ENCODE assay signal across 19 cellular contexts in the genomic region with DNA sequence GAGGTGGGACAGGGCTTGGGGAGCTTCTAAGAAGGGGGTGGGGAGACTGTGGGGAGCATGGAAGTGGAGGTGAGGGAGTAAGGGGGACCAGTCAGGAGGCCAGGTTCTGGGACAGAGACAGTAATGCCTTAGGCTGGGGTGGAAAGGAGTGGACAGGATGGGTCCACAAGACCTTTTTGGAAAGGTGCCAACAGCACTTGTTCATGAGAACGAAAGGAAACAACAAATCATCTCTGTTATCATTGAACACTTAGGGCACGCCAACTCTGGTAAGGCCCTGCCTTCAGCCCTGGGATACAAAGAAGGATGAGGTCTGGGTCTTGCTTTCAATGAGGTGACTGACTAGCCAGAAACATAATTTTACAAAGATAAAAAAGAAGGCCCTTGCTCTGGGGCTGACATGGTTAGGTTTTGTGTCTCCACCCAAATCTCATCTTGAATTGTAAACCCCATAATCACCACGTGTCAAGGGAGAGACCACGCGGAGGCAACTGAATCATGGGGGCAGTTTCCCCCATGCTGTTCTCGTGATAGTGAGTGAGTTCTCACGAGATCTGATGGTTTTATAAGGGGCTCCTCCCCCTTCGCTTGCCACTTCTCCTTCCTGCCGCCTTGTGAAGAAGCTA.
DNase-seq lines count a peak whose midpoint lies in the region; TF ChIP-seq lines count a peak whose summit lies in the region.
"Had no signal": no experiment of that assay in that cellular context is flagged by ENCODE, and none has a peak within 500 bp of the region (broad histone marks: within the 10 kb centered on the region; RNA-seq: fewer than 3 reads in every experiment).

No MANE protein-coding gene starts in this region.

- H3K9me3 Mint-ChIP-seq in chondrocyte (ENCODE audit: low read depth) (peaks cover 3% of the 10 kb centered on the region), neural progenitor cell (peaks cover 12% of the 10 kb centered on the region), nephron progenitor cell (peaks cover 13% of the 10 kb centered on the region)
- peaks cover 0 to 23% (median 4%) of the 10 kb centered on the region in 5 donors for H3K9me3 Mint-ChIP-seq in CD8-positive, alpha-beta memory T cell
- H3K9me3 Mint-ChIP-seq in T-helper 2 cell treated with Interferon-gamma antibody and Interleukin-4, amounts not matched to agents 5 μg/mL and 100 μg/mL, for 36 hours: no peaks in the 10 kb centered on the region
- H3K9me3 Mint-ChIP-seq: natural killer cell had no signal

- H3K4me1 ChIP-seq in Karpas-422 (ENCODE audit: low read length) (peaks cover 69% of the 10 kb centered on the region), neural progenitor cell (no peaks in the 10 kb centered on the region)
- H3K4me1 ChIP-seq in CD8-positive, alpha-beta memory T cell (ENCODE audit: insufficient read depth, low read length): no peaks in the 10 kb centered on the region

- H3K9me3 ChIP-seq in Karpas-422 (ENCODE audit: low read length) (no peaks in the 10 kb centered on the region), neural progenitor cell (ENCODE audit: low read depth) (no peaks in the 10 kb centered on the region)
- H3K9me3 ChIP-seq in CD8-positive, alpha-beta memory T cell (ENCODE audit: low read length): no peaks in the 10 kb centered on the region
- H3K9me3 ChIP-seq: lower lobe of right lung had no signal

- H3K27ac Mint-ChIP-seq in chondrocyte (ENCODE audit: unreplicated experiment): peak overlapping the region; percentile 61
- peak overlapping the region; percentile 36 for H3K27ac Mint-ChIP-seq in neural progenitor cell
- peak overlapping the region in 2 of 8 donors; percentile 3 to 33 for H3K27ac Mint-ChIP-seq in CD8-positive, alpha-beta memory T cell
- H3K27ac Mint-ChIP-seq in nephron progenitor cell: no peak overlapping the region
- H3K27ac Mint-ChIP-seq in T-helper 2 cell treated with Interferon-gamma antibody and Interleukin-4, amounts not matched to agents 5 μg/mL and 100 μg/mL, for 36 hours: no peak overlapping the region

- H3K27ac ChIP-seq in Karpas-422 (ENCODE audit: low read length) (peak overlapping the region; percentile 90), neural progenitor cell (no peak overlapping the region)
- no peak overlapping the region for H3K27ac ChIP-seq in CD8-positive, alpha-beta memory T cell (ENCODE audit: low read depth, low read length)
- H3K27ac ChIP-seq: epithelial cell of prostate, lower lobe of right lung had no signal

- H3K4me2 ChIP-seq in Karpas-422 (ENCODE audit: low read depth, low read length, poor library complexity, severe bottlenecking) (peak overlapping the region; percentile 81), neural progenitor cell (no peak overlapping the region)

- H3K27me3 ChIP-seq in Karpas-422 (ENCODE audit: low read length) (no peaks in the 10 kb centered on the region), neural progenitor cell (no peaks in the 10 kb centered on the region)
- H3K27me3 ChIP-seq in CD8-positive, alpha-beta memory T cell (ENCODE audit: insufficient read depth, low read length, poor library complexity, severe bottlenecking): no peaks in the 10 kb centered on the region

- no peak overlapping the region for H3K9ac ChIP-seq in Karpas-422 (ENCODE audit: low read length)
- H3K9ac ChIP-seq in neural progenitor cell: no peak overlapping the region

- H3K4me3 ChIP-seq in Karpas-422 (ENCODE audit: low read length): no peak overlapping the region
- no peak overlapping the region for H3K4me3 ChIP-seq in neural progenitor cell
- H3K4me3 ChIP-seq in CD8-positive, alpha-beta memory T cell (ENCODE audit: low read length): no peak overlapping the region
- H3K4me3 ChIP-seq: lower lobe of right lung had no signal

- H3K4me1 Mint-ChIP-seq in chondrocyte (ENCODE audit: low read depth) (peaks cover 28% of the 10 kb centered on the region), neural progenitor cell (peaks cover 16% of the 10 kb centered on the region), nephron progenitor cell (peaks cover 17% of the 10 kb centered on the region)
- peaks cover 12 to 28% (median 21%) of the 10 kb centered on the region in 3 donors for H3K4me1 Mint-ChIP-seq in CD8-positive, alpha-beta memory T cell
- H3K4me1 Mint-ChIP-seq in T-helper 2 cell treated with Interferon-gamma antibody and Interleukin-4, amounts not matched to agents 5 μg/mL and 100 μg/mL, for 36 hours (ENCODE audit: low read depth): no peaks in the 10 kb centered on the region

- no peaks in the 10 kb centered on the region for H4K20me1 ChIP-seq in Karpas-422 (ENCODE audit: insufficient read depth, low read depth, low read length)
- H4K20me1 ChIP-seq in neural progenitor cell (ENCODE audit: low read depth): no peaks in the 10 kb centered on the region

- DNase-seq in NCI-H2029 (lab: John Stamatoyannopoulos, UW) (peak; percentile 55), NCI-H2029 treated with DMSO at 0.1 percent for 48 hours (lab: John Stamatoyannopoulos, UW) (no peak), Karpas-422 (no peak), chondrocyte (ENCODE audit: low spot score) (no peak), neural progenitor cell (ENCODE audit: low spot score) (no peak), nephron progenitor cell (no peak)
- DNase-seq in CD8-positive, alpha-beta memory T cell: no peak
- DNase-seq in T-helper 2 cell treated with Interferon-gamma antibody and Interleukin-4, amounts not matched to agents 5 μg/mL and 100 μg/mL, for 36 hours (ENCODE audit: low spot score): no peak
- DNase-seq: activated effector memory CD4-positive, alpha-beta T cell treated with anti-CD3 and anti-CD28 coated beads, Interleukin-2, amount 50 U/mL, for 16 hours; anterior cingulate cortex; COR-L47; GDM1; lower lobe of right lung; natural killer cell; NCI-H187 treated with DMSO at 0.1 percent for 48 hours; NK-92 treated with Interleukin-12 subunit alpha and Interleukin-12 subunit beta, amount 100 ng/mL, for 24 hours; stimulated activated CD4-positive, alpha-beta T cell treated with anti-CD3 and anti-CD28 coated beads, Interleukin-12 subunit alpha, Interleukin-12 subunit beta, amount 100 ng/mL, for 4 hours; stimulated activated naive B cell treated with anti-CD40 and anti-IgM and Interleukin-4, amounts not matched to agents 10 μg/mL and 1 μg/mL and 100 μg/mL, for 72 hours had no signal

- H3K4me3 Mint-ChIP-seq in chondrocyte (ENCODE audit: unreplicated experiment) (peak overlapping the region; percentile 35), neural progenitor cell (no peak overlapping the region), nephron progenitor cell (no peak overlapping the region)
- H3K4me3 Mint-ChIP-seq in CD8-positive, alpha-beta memory T cell: no peak overlapping the region
- no peak overlapping the region for H3K4me3 Mint-ChIP-seq in T-helper 2 cell treated with Interferon-gamma antibody and Interleukin-4, amounts not matched to agents 5 μg/mL and 100 μg/mL, for 36 hours
- H3K4me3 Mint-ChIP-seq: natural killer cell; stimulated activated naive B cell treated with anti-CD40 and anti-IgM and Interleukin-4, amounts not matched to agents 10 μg/mL and 1 μg/mL and 100 μg/mL, for 72 hours had no signal

- TF ChIP-seq CTCF in chondrocyte (IDR thresholded peaks at IDR 0.05) (no peak), neural progenitor cell (IDR thresholded peaks at IDR 0.05) (no peak), nephron progenitor cell (IDR thresholded peaks at IDR 0.05) (no peak)

- H3K36me3 Mint-ChIP-seq in chondrocyte (ENCODE audit: low read depth) (no peaks in the 10 kb centered on the region), neural progenitor cell (peaks cover 2% of the 10 kb centered on the region), nephron progenitor cell (ENCODE audit: low read depth) (no peaks in the 10 kb centered on the region)
- peaks cover 0 to 33% (median 2%) of the 10 kb centered on the region in 3 donors for H3K36me3 Mint-ChIP-seq in CD8-positive, alpha-beta memory T cell
- no peaks in the 10 kb centered on the region for H3K36me3 Mint-ChIP-seq in T-helper 2 cell treated with Interferon-gamma antibody and Interleukin-4, amounts not matched to agents 5 μg/mL and 100 μg/mL, for 36 hours (ENCODE audit: low read depth)
- H3K36me3 Mint-ChIP-seq: natural killer cell had no signal

- CTCF ChIA-PET in CD8-positive, alpha-beta memory T cell (lab: Charles Lee): no interaction called here

- H3K27me3 Mint-ChIP-seq in chondrocyte (ENCODE audit: low read depth) (no peaks in the 10 kb centered on the region), neural progenitor cell (ENCODE audit: insufficient read depth, low read depth) (peaks cover 2% of the 10 kb centered on the region), nephron progenitor cell (ENCODE audit: low read depth, poor library complexity) (peaks cover 9% of the 10 kb centered on the region)
- no peaks in the 10 kb centered on the region for H3K27me3 Mint-ChIP-seq in CD8-positive, alpha-beta memory T cell
- H3K27me3 Mint-ChIP-seq in T-helper 2 cell treated with Interferon-gamma antibody and Interleukin-4, amounts not matched to agents 5 μg/mL and 100 μg/mL, for 36 hours (ENCODE audit: low read depth): no peaks in the 10 kb centered on the region
- H3K27me3 Mint-ChIP-seq: stimulated activated naive B cell treated with anti-CD40 and anti-IgM and Interleukin-4, amounts not matched to agents 10 μg/mL and 1 μg/mL and 100 μg/mL, for 72 hours had no signal

- H3F3A ChIP-seq in neural progenitor cell (ENCODE audit: low read depth): no peaks in the 10 kb centered on the region

- POLR2A ChIA-PET in CD8-positive, alpha-beta memory T cell (lab: Charles Lee): no interaction called here

- H3K79me2 ChIP-seq in Karpas-422 (ENCODE audit: low read length) (peaks cover 81% of the 10 kb centered on the region), neural progenitor cell (ENCODE audit: low read depth) (no peaks in the 10 kb centered on the region)

- H2AFZ ChIP-seq in Karpas-422 (ENCODE audit: low read length) (no peak overlapping the region), neural progenitor cell (replicated peaks) (no peak overlapping the region)

- H3K36me3 ChIP-seq in Karpas-422 (ENCODE audit: insufficient read depth, low read length): no peaks in the 10 kb centered on the region
- H3K36me3 ChIP-seq in neural progenitor cell: no peaks in the 10 kb centered on the region
- no peaks in the 10 kb centered on the region for H3K36me3 ChIP-seq in CD8-positive, alpha-beta memory T cell (ENCODE audit: insufficient read depth, low read length)
- H3K36me3 ChIP-seq: lower lobe of right lung had no signal

- H3K9me2 ChIP-seq in Karpas-422 (replicated peaks; ENCODE audit: insufficient read depth, low read length): no peaks in the 10 kb centered on the region

Comparison
In these comparisons a context has a peak if more than half of its experiments do, and no peak if none do; other contexts are left out.
1. H3K27ac Mint-ChIP-seq: peak in chondrocyte (single experiment) and neural progenitor cell (single experiment); none in nephron progenitor cell (single experiment) and T-helper 2 cell treated with Interferon-gamma antibody and Interleukin-4, amounts not matched to agents 5 μg/mL and 100 μg/mL, for 36 hours (single experiment).